In genomic region chr6:52881996-52882841, GRCh38 we compare ENCODE assay signal across 8 cellular contexts. TPM values are rescaled to one million over a fixed set of nuclear protein-coding genes. Genes with fewer than 3 reads are reported as not detected.
DNase-seq lines count a peak whose midpoint lies in the region; ATAC-seq lines count a peak whose summit lies in the region.

No MANE protein-coding gene starts in this region.

- H3K36me3 ChIP-seq in NT2/D1 (ENCODE audit: insufficient read depth, insufficient read length, low read length) (no peaks in the 10 kb centered on the region), esophagus (ENCODE audit: control insufficient read depth in 2 of 2, insufficient read depth in 2 of 2, low read length in 1 of 2) (no peaks in the 10 kb centered on the region)

- H3K4me3 ChIP-seq in NT2/D1 (ENCODE audit: insufficient read length, low read depth) (no peak overlapping the region), esophagus (ENCODE audit: low read depth in 1 of 2, low read length in 2 of 2) (peak overlapping the region; percentile 59 to 78)

- H3K9me3 ChIP-seq in NT2/D1 (ENCODE audit: insufficient read depth, low read length): no peaks in the 10 kb centered on the region
- H3K9me3 ChIP-seq in esophagus (ENCODE audit: control insufficient read depth in 2 of 2, insufficient read depth in 1 of 2, low read depth in 1 of 2, low read length in 1 of 2): no peaks in the 10 kb centered on the region

- ATAC-seq in GM21423 (IDR thresholded peaks at IDR 0.05; ENCODE audit: unreplicated experiment): peak; percentile 100
- peak; percentile 97 for ATAC-seq in stimulated activated effector memory CD8-positive, alpha-beta T cell treated with anti-CD3 and anti-CD28 coated beads, Interleukin-12 subunit alpha, Interleukin-12 subunit beta, amount 100 ng/mL, for 72 hours

- H3K4me1 Mint-ChIP-seq in stimulated activated effector memory CD8-positive, alpha-beta T cell treated with anti-CD3 and anti-CD28 coated beads, Interleukin-12 subunit alpha, Interleukin-12 subunit beta, amount 100 ng/mL, for 72 hours: no peaks in the 10 kb centered on the region

- peak overlapping the region; percentile 38 to 91 for H3K27ac ChIP-seq in esophagus (ENCODE audit: low read depth in 2 of 2, low read length in 1 of 2)

- H3K9me3 Mint-ChIP-seq in stimulated activated effector memory CD8-positive, alpha-beta T cell treated with anti-CD3 and anti-CD28 coated beads, Interleukin-12 subunit alpha, Interleukin-12 subunit beta, amount 100 ng/mL, for 72 hours: no peaks in the 10 kb centered on the region

- peak; percentile 57 for DNase-seq in DMS 273 treated with DMSO at 0.1 percent for 48 hours (lab: John Stamatoyannopoulos, UW)
- DNase-seq in HUDEP-2 (lab: John Stamatoyannopoulos, UW; ENCODE audit: unreplicated experiment in 76 of 76): peak in 71 of 76 experiments; percentile 18 to 82 (median 63)
- peak; percentile 25 for DNase-seq in NT2/D1 (ENCODE audit: low read depth, low spot score)
- peak; percentile 68 for DNase-seq in activated CD8-positive, alpha-beta memory T cell treated with anti-CD3 and anti-CD28 coated beads, Interleukin-2, amount 50 U/mL, for 48 hours
- peak; percentile 80 for DNase-seq in myocyte (ENCODE audit: low read depth)
- DNase-seq in stimulated activated effector memory CD8-positive, alpha-beta T cell treated with anti-CD3 and anti-CD28 coated beads, Interleukin-12 subunit alpha, Interleukin-12 subunit beta, amount 100 ng/mL, for 72 hours (ENCODE audit: low spot score in 2 of 2): peak; percentile 51 to 77

- no peaks in the 10 kb centered on the region for H3K27me3 ChIP-seq in NT2/D1 (ENCODE audit: insufficient read depth, insufficient read length)
- H3K27me3 ChIP-seq in esophagus (ENCODE audit: control insufficient read depth in 1 of 2, insufficient read depth in 2 of 2, low read length in 2 of 2): no peaks in the 10 kb centered on the region

- WGBS in esophagus, 2 donors: 6 to 8% methylated on average over 18 of the region's 18 CpGs

- H3K9ac ChIP-seq in NT2/D1 (ENCODE audit: insufficient read length, low read depth): peak overlapping the region; percentile 44

- no peaks in the 10 kb centered on the region for H3K4me1 ChIP-seq in NT2/D1 (ENCODE audit: insufficient read depth, insufficient read length)
- no peaks in the 10 kb centered on the region for H3K4me1 ChIP-seq in esophagus (ENCODE audit: control insufficient read depth in 2 of 2, insufficient read depth in 2 of 2, low read length in 1 of 2)

- H3K36me3 Mint-ChIP-seq in stimulated activated effector memory CD8-positive, alpha-beta T cell treated with anti-CD3 and anti-CD28 coated beads, Interleukin-12 subunit alpha, Interleukin-12 subunit beta, amount 100 ng/mL, for 72 hours: no peaks in the 10 kb centered on the region

- peak overlapping the region; percentile 73 for H3K4me3 Mint-ChIP-seq in stimulated activated effector memory CD8-positive, alpha-beta T cell treated with anti-CD3 and anti-CD28 coated beads, Interleukin-12 subunit alpha, Interleukin-12 subunit beta, amount 100 ng/mL, for 72 hours

- peak overlapping the region; percentile 86 for H3K27ac Mint-ChIP-seq in stimulated activated effector memory CD8-positive, alpha-beta T cell treated with anti-CD3 and anti-CD28 coated beads, Interleukin-12 subunit alpha, Interleukin-12 subunit beta, amount 100 ng/mL, for 72 hours

RNA-seq across cellular contexts. Expression of gene GSTA3, which starts 27.3 kb away (rescaled TPM):
- under 1 TPM in 1 of 2 donors, not detected in 1; 0.13 TPM for polyA plus RNA-seq in esophagus
- total RNA-seq in myocyte: not detected in 2 replicates
- polyA plus RNA-seq in myocyte (2012): not detected

RNA-seq across cellular contexts. Expression of gene GSTA5, which starts 41.6 kb away (rescaled TPM):
- not detected for polyA plus RNA-seq in esophagus
- total RNA-seq in myocyte: not detected in 2 replicates
- not detected for polyA plus RNA-seq in myocyte (2012)

Comparison
In these comparisons a context has a peak if more than half of its experiments do, and no peak if none do; other contexts are left out.
1. DNase-seq: peak in every context shown above with its lines; median percentile 80 in myocyte; 68 in activated CD8-positive, alpha-beta memory T cell treated with anti-CD3 and anti-CD28 coated beads, Interleukin-2, amount 50 U/mL, for 48 hours; 64 in stimulated activated effector memory CD8-positive, alpha-beta T cell treated with anti-CD3 and anti-CD28 coated beads, Interleukin-12 subunit alpha, Interleukin-12 subunit beta, amount 100 ng/mL, for 72 hours; 63 in HUDEP-2; 57 in DMS 273 treated with DMSO at 0.1 percent for 48 hours; 25 in NT2/D1.